1 cellular context compared by ENCODE assay signal in genomic region chr7:6589829-6590644, GRCh38.
TF ChIP-seq lines count a peak whose summit lies in the region.

TSS of gene INTS15 (plus strand) at chr7:6590021. CDS start at chr7:6590284, 263 bp downstream.

TF ChIP-seq in HepG2, 621 proteins besides CTCF, POLR2A, EP300 and RAD21 (continued from another document and continues in another):
- TF ChIP-seq ZNF143 (CRISPR knock-in tag; IDR thresholded peaks at IDR 0.05) (no peak), THRA (CRISPR knock-in tag; IDR thresholded peaks at IDR 0.05; ENCODE audit: borderline replicate concordance) (no peak), JDP2 (CRISPR knock-in tag; IDR thresholded peaks at IDR 0.05; ENCODE audit: borderline replicate concordance) (no peak), ZNF780A (CRISPR knock-in tag; IDR thresholded peaks at IDR 0.05) (no peak), KDM6A (CRISPR knock-in tag; IDR thresholded peaks at IDR 0.05; ENCODE audit: low read depth) (no peak), SP2 (CRISPR knock-in tag; IDR thresholded peaks at IDR 0.05) (no peak), ATF3 (CRISPR knock-in tag; IDR thresholded peaks at IDR 0.05) (no peak), PTBP1 (IDR thresholded peaks at IDR 0.05; ENCODE audit: low read depth, low read length, poor library complexity, severe bottlenecking) (no peak), TOE1 (CRISPR knock-in tag; IDR thresholded peaks at IDR 0.05) (no peak), ZBTB42 (CRISPR knock-in tag; IDR thresholded peaks at IDR 0.05) (no peak), ZNF281 (CRISPR knock-in tag; IDR thresholded peaks at IDR 0.05; ENCODE audit: borderline replicate concordance) (no peak), GABPB1 (CRISPR knock-in tag; IDR thresholded peaks at IDR 0.05) (peak; percentile 87), FOXJ3 (CRISPR knock-in tag; IDR thresholded peaks at IDR 0.05; ENCODE audit: borderline replicate concordance) (no peak), ZNF550 (CRISPR knock-in tag; IDR thresholded peaks at IDR 0.05; ENCODE audit: borderline replicate concordance) (no peak), ZNF572 (CRISPR knock-in tag; IDR thresholded peaks at IDR 0.05) (no peak), KLF11 (CRISPR knock-in tag; IDR thresholded peaks at IDR 0.05) (no peak), BCL3 (CRISPR knock-in tag; IDR thresholded peaks at IDR 0.05) (no peak), ZNF275 (CRISPR knock-in tag; IDR thresholded peaks at IDR 0.05; ENCODE audit: borderline replicate concordance) (0 out of 2 replicates have a peak, but pooled peaks have one; percentile 5), ZSCAN30 (CRISPR knock-in tag; IDR thresholded peaks at IDR 0.05) (no peak; the same call in 1 of the 2 replicates), LBX2 (CRISPR knock-in tag; IDR thresholded peaks at IDR 0.05; ENCODE audit: borderline replicate concordance) (no peak), ZNF687 (CRISPR knock-in tag; IDR thresholded peaks at IDR 0.05) (peak; percentile 70), BHLHE40 (IDR thresholded peaks at IDR 0.05; ENCODE audit: low read length) (peak; percentile 27; the same call in 1 of the 2 replicates), STAT6 (CRISPR knock-in tag; IDR thresholded peaks at IDR 0.05; ENCODE audit: borderline replicate concordance) (no peak), ZFP36 (IDR thresholded peaks at IDR 0.05; ENCODE audit: borderline replicate concordance, low read depth, low read length, partially characterized antibody) (no peak), ZNF557 (CRISPR knock-in tag; IDR thresholded peaks at IDR 0.05) (no peak), NR2F2 (IDR thresholded peaks at IDR 0.05; ENCODE audit: borderline replicate concordance, low read depth) (no peak), ZNF777 (CRISPR knock-in tag; IDR thresholded peaks at IDR 0.05) (peak; percentile 62; the same call in 1 of the 2 replicates), ZBTB46 (CRISPR knock-in tag; IDR thresholded peaks at IDR 0.05; ENCODE audit: borderline replicate concordance) (no peak), ZNF430 (CRISPR knock-in tag; IDR thresholded peaks at IDR 0.05) (no peak), ZNF468 (CRISPR knock-in tag; IDR thresholded peaks at IDR 0.05) (no peak), ZNF674 (CRISPR knock-in tag; IDR thresholded peaks at IDR 0.05; ENCODE audit: low read depth) (0 out of 2 replicates have a peak, but pooled peaks have one; percentile 76), MTA3 (CRISPR knock-in tag; IDR thresholded peaks at IDR 0.05) (no peak), SAP130 (CRISPR knock-in tag; IDR thresholded peaks at IDR 0.05; ENCODE audit: low read depth) (peak; percentile 70), ZNF589 (CRISPR knock-in tag; conservative IDR thresholded peaks at IDR 0.05) (no peak), RERE (CRISPR knock-in tag; IDR thresholded peaks at IDR 0.05; ENCODE audit: low read depth) (no peak), ZNF296 (CRISPR knock-in tag; conservative IDR thresholded peaks at IDR 0.05) (no peak), SIX4 (CRISPR knock-in tag; IDR thresholded peaks at IDR 0.05) (no peak)
